8 cellular contexts compared by ENCODE assay signal in genomic region chr7:78020131-78020873, GRCh38.
DNase-seq lines count a peak whose midpoint lies in the region; ATAC-seq and TF ChIP-seq lines count a peak whose summit lies in the region.

No MANE protein-coding gene starts in this region.

- peak; percentile 88 for ATAC-seq in sciatic nerve

- peaks cover 3% of the 10 kb centered on the region; the same call in 1 of the 2 replicates for H3K4me1 ChIP-seq in SJCRH30

- POLR2A ChIA-PET in HEK293T (lab: Yijun Ruan, JAX) = interaction anchor here (0.5 to 1.5 kb wide), 7 partner anchors 13 to 552 kb away, joined by 3 to 5 read pairs (median 3); no protein-coding TSS in a partner anchor

- H3K4me3 ChIP-seq in SJCRH30 (peak overlapping the region; percentile 66), brain microvascular endothelial cell (ENCODE audit: low read depth, low read length) (peak overlapping the region; percentile 63), iPS-11a (ENCODE audit: low read depth, low read length) (peak overlapping the region; percentile 13)

- H3K27ac ChIP-seq in SJCRH30 = peak overlapping the region; percentile 73
- H3K27ac ChIP-seq in brain microvascular endothelial cell = no peak overlapping the region

- peak in 2 of 3 donors; percentile 16 to 32 for DNase-seq in stimulated activated CD4-positive, alpha-beta T cell treated with anti-CD3 and anti-CD28 coated beads, Interleukin-12 subunit alpha, Interleukin-12 subunit beta, amount 100 ng/mL, for 48 hours (ENCODE audit: low read depth in 2 of 3, low spot score in 1 of 3)
- DNase-seq in stimulated activated CD4-positive, alpha-beta T cell treated with anti-CD3 and anti-CD28 coated beads, Interleukin-4, amount 100 ng/mL, for 4 hours = no peak
- DNase-seq in HEK293T (ENCODE audit: extremely low spot score) = peak; percentile 60
- peak; percentile 87 for DNase-seq in M059J (ENCODE audit: low read depth)
- peak; percentile 60 to 86 for DNase-seq in SJCRH30
- peak; percentile 80 for DNase-seq in brain microvascular endothelial cell
- DNase-seq in sciatic nerve (ENCODE audit: low spot score) = no peak

- H3K27me3 ChIP-seq in SJCRH30 (no peaks in the 10 kb centered on the region), brain microvascular endothelial cell (replicated peaks) (no peaks in the 10 kb centered on the region)

- CTCF ChIA-PET in HEK293T (lab: Yijun Ruan, JAX) = interaction anchor here (0.5 to 2.1 kb wide), 19 partner anchors 11 to 369 kb away, joined by 3 to 15 read pairs (median 4); no protein-coding TSS in a partner anchor

- in situ Hi-C loops in brain microvascular endothelial cell (cut with HindIII; ENCODE audit: low pct_ligation_motif_present, low sequenced_read_pairs) = no loop called here

- H3K9me3 ChIP-seq in SJCRH30 (replicated peaks) = no peaks in the 10 kb centered on the region

- intact Hi-C loops in sciatic nerve (cut with DNase I) = no loop called here

- no peaks in the 10 kb centered on the region for H3K36me3 ChIP-seq in SJCRH30
- H3K36me3 ChIP-seq in brain microvascular endothelial cell (replicated peaks) = no peaks in the 10 kb centered on the region

- peak; percentile 68 for TF ChIP-seq CTCF in brain microvascular endothelial cell (IDR thresholded peaks at IDR 0.05; ENCODE audit: low read depth, low read length, missing control alignments)

TF ChIP-seq in HEK293T, 16 proteins besides CTCF, POLR2A, EP300 and RAD21:
- TF ChIP-seq FOXM1 (IDR thresholded peaks at IDR 0.05; ENCODE audit: borderline replicate concordance) (no peak), PKNOX1 (IDR thresholded peaks at IDR 0.05) (peak; percentile 90)
TF ChIP-seq in HEK293T: peak in this region for 1.

Comparison
In these comparisons a context has a peak if more than half of its experiments do, and no peak if none do; other contexts are left out.
1. DNase-seq: peak in stimulated activated CD4-positive, alpha-beta T cell treated with anti-CD3 and anti-CD28 coated beads, Interleukin-12 subunit alpha, Interleukin-12 subunit beta, amount 100 ng/mL, for 48 hours (2 of 3), HEK293T (single experiment), M059J (single experiment), SJCRH30 (2 of 2) and brain microvascular endothelial cell (single experiment); none in stimulated activated CD4-positive, alpha-beta T cell treated with anti-CD3 and anti-CD28 coated beads, Interleukin-4, amount 100 ng/mL, for 4 hours (0 of 2) and sciatic nerve (single experiment).
2. H3K4me3 ChIP-seq: peak in every context shown above with its lines; median percentile 66 in SJCRH30; 63 in brain microvascular endothelial cell; 13 in iPS-11a.